In genomic region chr6:7880718-7881107, GRCh38 we compare ENCODE assay signal across 35 cellular contexts.
"Had no signal": no experiment of that assay in that cellular context is flagged by ENCODE, and none has a peak within 500 bp of the region (broad histone marks: within the 10 kb centered on the region; RNA-seq: fewer than 3 reads in every experiment).

No MANE protein-coding gene starts in this region.

- H3K4me1 ChIP-seq: Peyer's patch had no signal

- ATAC-seq: activated CD8-positive, alpha-beta memory T cell treated with anti-CD3 and anti-CD28 coated beads, Interleukin-2, amount 10 ng/mL, durations not matched to agents 7 days and 5 days; PC-3; SK-N-SH treated with all-trans-retinoic acid at 6 μM for 48 hours had no signal

- DNase-seq: activated B cell treated with CpG ODN at 0.5 μM for 24 hours; activated CD4-positive, alpha-beta memory T cell treated with anti-CD3 and anti-CD28 coated beads, Interleukin-2, amount 10 ng/mL, durations not matched to agents 7 days and 5 days; activated CD4-positive, alpha-beta T cell treated with anti-CD3 and anti-CD28 coated beads for 4 hours; activated CD4-positive, CD25-positive, alpha-beta regulatory T cell treated with anti-CD3 and anti-CD28 coated beads, Interleukin-2, amount 50 U/mL, for 72 hours; activated CD8-positive, alpha-beta memory T cell treated with anti-CD3 and anti-CD28 coated beads for 24 hours; activated CD8-positive, alpha-beta memory T cell treated with anti-CD3 and anti-CD28 coated beads, Interleukin-2, amount 10 ng/mL, durations not matched to agents 7 days and 5 days; activated CD8-positive, alpha-beta memory T cell treated with anti-CD3 and anti-CD28 coated beads, Interleukin-2, amount 50 U/mL, for 48 hours; activated effector memory CD4-positive, alpha-beta T cell treated with Interleukin-2 at 50 U/mL for 16 hours; activated naive CD4-positive, alpha-beta T cell treated with anti-CD3 and anti-CD28 coated beads, Interleukin-2, amount 50 U/mL, for 16 hours; activated naive CD8-positive, alpha-beta T cell treated with anti-CD3 and anti-CD28 coated beads for 36 hours; activated T-cell treated with anti-CD3 and anti-CD28 coated beads, Interleukin-2, amount 50 U/mL, for 48 hours; amniotic stem cell; aorta; brain microvascular endothelial cell; Karpas-422; NCI-H1048; NCI-H1105 treated with DMSO at 0.1 percent for 48 hours; NCI-H1436; NCI-H1694; NCI-H1930; NCI-H2081 treated with DMSO at 0.1 percent for 48 hours; NCI-H226; NCI-H446 treated with DMSO at 0.1 percent for 48 hours; NCI-H524; NCI-H69; NCI-H82; PC-3; Peyer's patch; RPMI8226; SIG-M5; T-helper 1 cell; T-helper 2 cell; T-helper 9 cell had no signal

- H3K4me3 ChIP-seq: Peyer's patch had no signal

- H3K9me3 ChIP-seq: Peyer's patch had no signal

- H3K27me3 ChIP-seq: brain microvascular endothelial cell, Peyer's patch had no signal

- H3K27ac ChIP-seq: brain microvascular endothelial cell, Peyer's patch, VCaP had no signal
